In the genomic region with DNA sequence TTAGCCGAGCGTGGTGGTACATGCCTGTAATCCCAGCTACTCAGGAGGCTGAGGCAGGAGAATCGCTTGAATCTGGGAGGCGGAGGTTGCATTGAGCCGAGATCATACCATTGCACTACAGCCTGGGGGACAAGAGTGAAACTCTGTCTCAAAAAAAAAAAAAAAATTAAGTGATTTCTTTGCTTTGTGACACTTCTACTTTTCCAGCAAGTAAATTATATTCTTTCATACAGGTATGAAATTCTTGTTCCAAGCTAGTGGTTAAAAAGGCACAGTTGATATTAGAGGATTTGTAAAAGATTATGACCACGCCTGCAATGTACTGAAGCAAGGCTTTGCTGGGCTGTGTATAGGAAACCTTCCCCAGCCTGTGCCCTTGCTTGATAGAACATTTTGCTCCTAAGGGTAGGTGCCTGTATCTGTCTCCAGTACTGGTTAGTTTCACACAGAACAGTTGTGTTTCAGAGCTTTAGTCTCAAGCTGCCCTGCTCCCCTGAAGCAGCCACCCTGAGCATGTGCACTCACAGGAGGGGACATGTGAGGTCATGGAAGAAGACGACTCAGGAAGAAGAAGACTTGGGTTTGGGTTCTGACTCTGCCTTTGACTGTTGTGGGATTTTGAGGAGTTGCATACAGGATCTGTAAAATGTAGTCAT, we compare ENCODE assay signal across 12 cellular contexts. TPM values are rescaled to one million over a fixed set of nuclear protein-coding genes. Genes with fewer than 3 reads are reported as not detected.
DNase-seq lines count a peak whose midpoint lies in the region; ATAC-seq and TF ChIP-seq lines count a peak whose summit lies in the region.
"Had no signal": no experiment of that assay in that cellular context is flagged by ENCODE, and none has a peak within 500 bp of the region (broad histone marks: within the 10 kb centered on the region; RNA-seq: fewer than 3 reads in every experiment).

No MANE protein-coding gene starts in this region.

- no peak for TF ChIP-seq CTCF in lower lobe of right lung (IDR thresholded peaks at IDR 0.05)
- TF ChIP-seq CTCF in adrenal gland (IDR thresholded peaks at IDR 0.05), result no peak

- peaks cover 81% of the 10 kb centered on the region for H3K4me1 ChIP-seq in ACC112 (ENCODE audit: control insufficient read depth, insufficient read depth, low read length, unreplicated experiment)
- peaks cover 67% of the 10 kb centered on the region for H3K4me1 ChIP-seq in GM23248 (ENCODE audit: insufficient read depth)
- peaks cover 99% of the 10 kb centered on the region for H3K4me1 ChIP-seq in lower lobe of right lung
- peaks cover 34 to 82% of the 10 kb centered on the region in 2 donors for H3K4me1 ChIP-seq in adrenal gland (replicated peaks in 1 of 2)

- H3K9me2 ChIP-seq in GM23248 (ENCODE audit: insufficient read depth), result no peaks in the 10 kb centered on the region

- intact Hi-C loops in lower lobe of right lung (cut with DNase I), result no loop called here
- intact Hi-C loops in adrenal gland (cut with DNase I), result no loop called here

- H3K9me3 ChIP-seq in GM23248 (ENCODE audit: low read depth) (no peaks in the 10 kb centered on the region), lower lobe of right lung (no peaks in the 10 kb centered on the region), adrenal gland (replicated peaks in 1 of 3) (no peaks in the 10 kb centered on the region)
- H3K9me3 ChIP-seq: thoracic aorta had no signal

- WGBS in GM23248 (ENCODE audit: low coverage in 1 of 2, low lambda C conversion rate in 2 of 2, missing lambda C conversion rate in 2 of 2), 2 experiments, result 85 to 87% methylated on average over 7 of the region's 7 CpGs
- 84 to 95% (median 89%) methylated on average over 7 of the region's 7 CpGs for WGBS in adrenal gland, 4 donors

- no peak overlapping the region for H2AFZ ChIP-seq in ACC112 (ENCODE audit: low read length, unreplicated experiment)
- no peak overlapping the region for H2AFZ ChIP-seq in GM23248

- in situ Hi-C loops in GM23248 (cut with MboI), result no loop called here

- TF ChIP-seq POLR2A in adrenal gland (IDR thresholded peaks at IDR 0.05), result no peak

- peak overlapping the region; percentile 53 for H3K4me2 ChIP-seq in GM23248 (ENCODE audit: unreplicated experiment)

- no peaks in the 10 kb centered on the region for H4K20me1 ChIP-seq in GM23248 (ENCODE audit: insufficient read depth)

- H3K27ac ChIP-seq in ACC112 (ENCODE audit: low read depth, low read length) (peak overlapping the region; percentile 38; the same call in 1 of the 2 replicates), GM23248 (peak overlapping the region; percentile 52), lower lobe of right lung (peak overlapping the region; percentile 37), adrenal gland (no peak overlapping the region)
- H3K27ac ChIP-seq: C4-2B, thoracic aorta had no signal

- H3K36me3 ChIP-seq in ACC112 (ENCODE audit: insufficient read depth, low read length) (peaks cover 6% of the 10 kb centered on the region; the same call in 1 of the 2 replicates), GM23248 (ENCODE audit: low read depth) (no peaks in the 10 kb centered on the region), lower lobe of right lung (no peaks in the 10 kb centered on the region), adrenal gland (replicated peaks in 1 of 2) (no peaks in the 10 kb centered on the region)
- H3K36me3 ChIP-seq: thoracic aorta had no signal

- H3F3A ChIP-seq in GM23248 (ENCODE audit: insufficient read depth), result peaks cover 14% of the 10 kb centered on the region; the same call in 1 of the 2 replicates

- peak in 1 of 2 donors; percentile 34 for ATAC-seq in lower lobe of right lung

- H3K4me3 ChIP-seq in ACC112 (ENCODE audit: low read depth, low read length), result no peak overlapping the region
- no peak overlapping the region for H3K4me3 ChIP-seq in GM23248
- H3K4me3 ChIP-seq in lower lobe of right lung, result no peak overlapping the region
- no peak overlapping the region for H3K4me3 ChIP-seq in adrenal gland
- H3K4me3 ChIP-seq: thoracic aorta had no signal

- H3K27me3 ChIP-seq in ACC112 (ENCODE audit: insufficient read depth, low read length) (no peaks in the 10 kb centered on the region), GM23248 (replicated peaks; ENCODE audit: insufficient read depth) (no peaks in the 10 kb centered on the region), lower lobe of right lung (ENCODE audit: low read depth) (no peaks in the 10 kb centered on the region), adrenal gland (no peaks in the 10 kb centered on the region)

- peaks cover 94% of the 10 kb centered on the region for H3K79me2 ChIP-seq in ACC112 (ENCODE audit: control insufficient read depth, insufficient read depth, low read length, unreplicated experiment)
- H3K79me2 ChIP-seq in GM23248 (ENCODE audit: insufficient read depth), result peaks cover 100% of the 10 kb centered on the region

- H3K9ac ChIP-seq in GM23248, result no peak overlapping the region

- DNase-seq in GM23248 (peak; percentile 44), lower lobe of right lung (no peak), HT-29 (ENCODE audit: low spot score) (no peak), GOT3 (lab: John Stamatoyannopoulos, UW) (no peak), adrenal gland (no peak), hippocampal formation (lab: John Stamatoyannopoulos, UW) (no peak)
- DNase-seq in activated CD8-positive, alpha-beta memory T cell treated with anti-CD3 and anti-CD28 coated beads, Interleukin-2, amount 50 U/mL, for 48 hours, result peak; percentile 65
- DNase-seq: NCI-H1436, right cardiac atrium had no signal

RNA-seq across cellular contexts. Expression of a gene that starts 10.2 kb away (rescaled TPM):
- total RNA-seq in GM23248 (2014; rRNA removed; shearing (Covaris generic)), result 22.8 and 27.9 TPM in 2 replicates
- polyA plus RNA-seq in GM23248 (2016; fragmentation: Nextera tagmentation; extraction: Ambion mirVana) (18.8 and 18.9 TPM in 2 replicates), adrenal gland (10 to 100 TPM; 17.0 to 49.0 (median 24.5) TPM)
- total RNA-seq in lower lobe of right lung (78.2 TPM), adrenal gland (10 to 100 TPM; 31.0 to 49.2 (median 36.3) TPM)
- total RNA-seq in HT-29 (2014; rRNA removed; shearing (Covaris generic)), result 36.6 and 37.5 TPM in 2 replicates

Comparison
In these comparisons a context has a peak if more than half of its experiments do, and no peak if none do; other contexts are left out.
1. H3K27ac ChIP-seq: peak in ACC112 (single experiment), GM23248 (single experiment) and lower lobe of right lung (single experiment); none in adrenal gland (0 of 5).
2. DNase-seq: peak in GM23248 (single experiment) and activated CD8-positive, alpha-beta memory T cell treated with anti-CD3 and anti-CD28 coated beads, Interleukin-2, amount 50 U/mL, for 48 hours (single experiment); none in lower lobe of right lung (single experiment), HT-29 (single experiment), GOT3 (single experiment), adrenal gland (0 of 7) and hippocampal formation (0 of 2).